1 cellular context compared by ENCODE assay signal in genomic region chr16:67666032-67666537, GRCh38.
TF ChIP-seq lines count a peak whose summit lies in the region.

No MANE protein-coding gene starts in this region.

TF ChIP-seq in K562, 482 proteins besides CTCF, POLR2A, EP300 and RAD21 (continues in another document):
- TF ChIP-seq ZBTB34 (CRISPR knock-in tag; IDR thresholded peaks at IDR 0.05): no peak
- no peak for TF ChIP-seq FUS (optimal IDR thresholded peaks at IDR 0.05; ENCODE audit: low read depth, low read length)
- no peak for TF ChIP-seq VEZF1 (CRISPR knock-in tag; IDR thresholded peaks at IDR 0.05)
- peak; percentile 75 for TF ChIP-seq PRDM10 (IDR thresholded peaks at IDR 0.05; ENCODE audit: partially characterized antibody)
- TF ChIP-seq KDM2B (CRISPR knock-in tag; IDR thresholded peaks at IDR 0.05): peak; percentile 72; the same call in 1 of the 2 replicates
- TF ChIP-seq HDAC1 (IDR thresholded peaks at IDR 0.05): 0 out of 4 replicates have a peak, but pooled peaks of 1 of the 2 experiments have one; percentile 19
- TF ChIP-seq UBTF (IDR thresholded peaks at IDR 0.05; ENCODE audit: borderline replicate concordance in 1 of 2, low read depth in 2 of 2, low read length in 2 of 2): peak; percentile 65 to 87; a peak in 3 of 4 replicates
- no peak for TF ChIP-seq EHMT2 (IDR thresholded peaks at IDR 0.05)
- TF ChIP-seq L3MBTL2 (IDR thresholded peaks at IDR 0.05): peak; percentile 51; the same call in 1 of the 2 replicates
- 0 out of 2 replicates have a peak, but pooled peaks have one; percentile 37 for TF ChIP-seq ARID4B (CRISPR knock-in tag; IDR thresholded peaks at IDR 0.05)
- no peak for TF ChIP-seq BRF2 (IDR thresholded peaks at IDR 0.05; ENCODE audit: borderline replicate concordance, insufficient read depth, insufficient read length)
- peak; percentile 58; the same call in 1 of the 2 replicates for TF ChIP-seq MGA (IDR thresholded peaks at IDR 0.05)
- no peak for TF ChIP-seq SOX6 (IDR thresholded peaks at IDR 0.05)
- no peak for TF ChIP-seq ILK (tag; IDR thresholded peaks at IDR 0.05; ENCODE audit: borderline replicate concordance, low read depth)
- TF ChIP-seq E2F6 (IDR thresholded peaks at IDR 0.05; ENCODE audit: borderline replicate concordance in 1 of 2, extremely low read depth in 1 of 2, insufficient read depth in 1 of 2, insufficient read length in 1 of 2, low read depth in 1 of 2, low read length in 1 of 2, poor library complexity in 1 of 2, severe bottlenecking in 1 of 2): peak; percentile 5 to 18
- no peak for TF ChIP-seq STAT5A (IDR thresholded peaks at IDR 0.05; ENCODE audit: borderline replicate concordance, low read length)
- TF ChIP-seq SMARCC2 (IDR thresholded peaks at IDR 0.05; ENCODE audit: low read depth): no peak
- 0 out of 2 replicates have a peak, but pooled peaks have one; percentile 12 for TF ChIP-seq CEBPB (tag; IDR thresholded peaks at IDR 0.05)
- peak; percentile 79 for TF ChIP-seq NFIC (IDR thresholded peaks at IDR 0.05)
- TF ChIP-seq KDM4B (IDR thresholded peaks at IDR 0.05; ENCODE audit: borderline replicate concordance in 2 of 2, low read depth in 1 of 2): 0 out of 4 replicates have a peak, but pooled peaks of 1 of the 2 experiments have one; percentile 12
- no peak for TF ChIP-seq ETV1 (tag; conservative IDR thresholded peaks at IDR 0.05; ENCODE audit: low read depth)
